Comparison of ENCODE assay signal across 1 cellular context in the genomic region with DNA sequence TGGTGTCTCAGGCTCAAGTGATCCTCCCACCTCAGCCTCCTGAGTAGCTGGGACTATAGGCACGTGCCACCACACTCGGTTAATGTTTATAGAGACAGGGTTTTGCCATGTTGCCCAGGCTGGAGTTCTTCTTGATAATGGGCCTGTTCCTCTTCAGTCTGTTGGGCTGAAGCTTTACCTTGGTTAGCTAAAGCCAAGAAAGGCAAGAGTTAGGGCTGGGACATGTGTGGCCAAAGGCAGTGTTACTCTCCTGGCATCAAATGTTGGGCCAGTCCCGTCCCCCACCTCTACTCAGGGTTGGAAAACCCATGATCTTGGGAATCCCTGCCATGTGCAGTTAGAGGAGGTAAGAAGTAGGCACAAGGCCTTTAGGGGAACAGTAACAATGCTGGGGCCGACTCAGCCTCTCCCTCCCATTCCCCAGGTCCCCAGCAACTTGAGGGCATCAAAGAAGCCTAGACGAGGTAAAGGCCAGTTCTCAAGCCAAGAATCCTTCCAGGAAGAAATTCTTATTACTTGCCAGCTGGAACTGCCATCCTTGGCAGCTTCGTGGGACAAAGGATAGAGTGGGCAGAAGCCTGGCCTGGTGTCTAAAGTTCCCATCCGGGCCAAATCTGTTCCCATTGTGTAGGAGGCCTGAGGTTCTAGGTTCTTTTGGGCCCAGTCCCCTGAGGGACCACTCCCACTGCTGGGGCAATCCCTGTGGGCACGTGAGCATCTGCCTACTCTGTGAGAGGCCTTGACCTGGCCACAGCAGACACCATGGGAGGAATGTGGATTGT.
A peak's percentile ranks its signal among the peaks of the same experiment; 100 is the strongest.
TF ChIP-seq lines count a peak whose summit lies in the region.

No MANE protein-coding gene starts in this region.

TF ChIP-seq in K562, 482 proteins besides CTCF, POLR2A, EP300 and RAD21 (continued from another document and continues in another):
- TF ChIP-seq CEBPG (CRISPR knock-in tag; IDR thresholded peaks at IDR 0.05) (no peak; the same call in 1 of the 2 replicates), CEBPG (tag; conservative IDR thresholded peaks at IDR 0.05 in 1 of 2, IDR thresholded peaks at IDR 0.05 in 1 of 2) (no peak; a peak in 1 of 4 replicates), NFATC3 (IDR thresholded peaks at IDR 0.05) (peak; percentile 92; the same call in 1 of the 2 replicates), NCOA1 (IDR thresholded peaks at IDR 0.05; ENCODE audit: low read depth) (no peak), PPARD (CRISPR knock-in tag; IDR thresholded peaks at IDR 0.05) (no peak), HNRNPL (IDR thresholded peaks at IDR 0.05; ENCODE audit: low read depth, low read length) (no peak), FOSL1 (tag; conservative IDR thresholded peaks at IDR 0.05) (no peak), ZNF75A (CRISPR knock-in tag; IDR thresholded peaks at IDR 0.05) (no peak), BMI1 (IDR thresholded peaks at IDR 0.05; ENCODE audit: low read length) (no peak), SOX6 (IDR thresholded peaks at IDR 0.05) (peak; percentile 40; the same call in 1 of the 2 replicates), SMARCE1 (IDR thresholded peaks at IDR 0.05) (no peak), ERF (CRISPR knock-in tag; IDR thresholded peaks at IDR 0.05) (no peak; the same call in 1 of the 2 replicates), ZNF175 (CRISPR knock-in tag; IDR thresholded peaks at IDR 0.05; ENCODE audit: low read depth) (peak; percentile 70; the same call in 1 of the 2 replicates), STAT6 (CRISPR knock-in tag; IDR thresholded peaks at IDR 0.05) (0 out of 2 replicates have a peak, but pooled peaks have one; percentile 49), ZNF12 (CRISPR knock-in tag; IDR thresholded peaks at IDR 0.05) (no peak), ELF1 (tag; IDR thresholded peaks at IDR 0.05) (no peak), MEF2A (IDR thresholded peaks at IDR 0.05; ENCODE audit: control insufficient read depth, low read depth, low read length) (0 out of 2 replicates have a peak, but pooled peaks have one; percentile 36), SNRNP70 (optimal IDR thresholded peaks at IDR 0.05; ENCODE audit: low read depth, low read length) (peak; percentile 99), ESRRB (CRISPR knock-in tag; IDR thresholded peaks at IDR 0.05; ENCODE audit: borderline replicate concordance) (peak; percentile 64), CC2D1A (IDR thresholded peaks at IDR 0.05) (no peak), CHAMP1 (IDR thresholded peaks at IDR 0.05) (no peak), TFAM (CRISPR knock-in tag; conservative IDR thresholded peaks at IDR 0.05) (no peak)
- TF ChIP-seq, protein P1, sequence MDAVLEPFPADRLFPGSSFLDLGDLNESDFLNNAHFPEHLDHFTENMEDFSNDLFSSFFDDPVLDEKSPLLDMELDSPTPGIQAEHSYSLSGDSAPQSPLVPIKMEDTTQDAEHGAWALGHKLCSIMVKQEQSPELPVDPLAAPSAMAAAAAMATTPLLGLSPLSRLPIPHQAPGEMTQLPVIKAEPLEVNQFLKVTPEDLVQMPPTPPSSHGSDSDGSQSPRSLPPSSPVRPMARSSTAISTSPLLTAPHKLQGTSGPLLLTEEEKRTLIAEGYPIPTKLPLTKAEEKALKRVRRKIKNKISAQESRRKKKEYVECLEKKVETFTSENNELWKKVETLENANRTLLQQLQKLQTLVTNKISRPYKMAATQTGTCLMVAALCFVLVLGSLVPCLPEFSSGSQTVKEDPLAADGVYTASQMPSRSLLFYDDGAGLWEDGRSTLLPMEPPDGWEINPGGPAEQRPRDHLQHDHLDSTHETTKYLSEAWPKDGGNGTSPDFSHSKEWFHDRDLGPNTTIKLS (IDR thresholded peaks at IDR 0.05; ENCODE audit: borderline replicate concordance, low read depth): peak; percentile 65; the same call in 1 of the 2 replicates
- TF ChIP-seq, protein P2, sequence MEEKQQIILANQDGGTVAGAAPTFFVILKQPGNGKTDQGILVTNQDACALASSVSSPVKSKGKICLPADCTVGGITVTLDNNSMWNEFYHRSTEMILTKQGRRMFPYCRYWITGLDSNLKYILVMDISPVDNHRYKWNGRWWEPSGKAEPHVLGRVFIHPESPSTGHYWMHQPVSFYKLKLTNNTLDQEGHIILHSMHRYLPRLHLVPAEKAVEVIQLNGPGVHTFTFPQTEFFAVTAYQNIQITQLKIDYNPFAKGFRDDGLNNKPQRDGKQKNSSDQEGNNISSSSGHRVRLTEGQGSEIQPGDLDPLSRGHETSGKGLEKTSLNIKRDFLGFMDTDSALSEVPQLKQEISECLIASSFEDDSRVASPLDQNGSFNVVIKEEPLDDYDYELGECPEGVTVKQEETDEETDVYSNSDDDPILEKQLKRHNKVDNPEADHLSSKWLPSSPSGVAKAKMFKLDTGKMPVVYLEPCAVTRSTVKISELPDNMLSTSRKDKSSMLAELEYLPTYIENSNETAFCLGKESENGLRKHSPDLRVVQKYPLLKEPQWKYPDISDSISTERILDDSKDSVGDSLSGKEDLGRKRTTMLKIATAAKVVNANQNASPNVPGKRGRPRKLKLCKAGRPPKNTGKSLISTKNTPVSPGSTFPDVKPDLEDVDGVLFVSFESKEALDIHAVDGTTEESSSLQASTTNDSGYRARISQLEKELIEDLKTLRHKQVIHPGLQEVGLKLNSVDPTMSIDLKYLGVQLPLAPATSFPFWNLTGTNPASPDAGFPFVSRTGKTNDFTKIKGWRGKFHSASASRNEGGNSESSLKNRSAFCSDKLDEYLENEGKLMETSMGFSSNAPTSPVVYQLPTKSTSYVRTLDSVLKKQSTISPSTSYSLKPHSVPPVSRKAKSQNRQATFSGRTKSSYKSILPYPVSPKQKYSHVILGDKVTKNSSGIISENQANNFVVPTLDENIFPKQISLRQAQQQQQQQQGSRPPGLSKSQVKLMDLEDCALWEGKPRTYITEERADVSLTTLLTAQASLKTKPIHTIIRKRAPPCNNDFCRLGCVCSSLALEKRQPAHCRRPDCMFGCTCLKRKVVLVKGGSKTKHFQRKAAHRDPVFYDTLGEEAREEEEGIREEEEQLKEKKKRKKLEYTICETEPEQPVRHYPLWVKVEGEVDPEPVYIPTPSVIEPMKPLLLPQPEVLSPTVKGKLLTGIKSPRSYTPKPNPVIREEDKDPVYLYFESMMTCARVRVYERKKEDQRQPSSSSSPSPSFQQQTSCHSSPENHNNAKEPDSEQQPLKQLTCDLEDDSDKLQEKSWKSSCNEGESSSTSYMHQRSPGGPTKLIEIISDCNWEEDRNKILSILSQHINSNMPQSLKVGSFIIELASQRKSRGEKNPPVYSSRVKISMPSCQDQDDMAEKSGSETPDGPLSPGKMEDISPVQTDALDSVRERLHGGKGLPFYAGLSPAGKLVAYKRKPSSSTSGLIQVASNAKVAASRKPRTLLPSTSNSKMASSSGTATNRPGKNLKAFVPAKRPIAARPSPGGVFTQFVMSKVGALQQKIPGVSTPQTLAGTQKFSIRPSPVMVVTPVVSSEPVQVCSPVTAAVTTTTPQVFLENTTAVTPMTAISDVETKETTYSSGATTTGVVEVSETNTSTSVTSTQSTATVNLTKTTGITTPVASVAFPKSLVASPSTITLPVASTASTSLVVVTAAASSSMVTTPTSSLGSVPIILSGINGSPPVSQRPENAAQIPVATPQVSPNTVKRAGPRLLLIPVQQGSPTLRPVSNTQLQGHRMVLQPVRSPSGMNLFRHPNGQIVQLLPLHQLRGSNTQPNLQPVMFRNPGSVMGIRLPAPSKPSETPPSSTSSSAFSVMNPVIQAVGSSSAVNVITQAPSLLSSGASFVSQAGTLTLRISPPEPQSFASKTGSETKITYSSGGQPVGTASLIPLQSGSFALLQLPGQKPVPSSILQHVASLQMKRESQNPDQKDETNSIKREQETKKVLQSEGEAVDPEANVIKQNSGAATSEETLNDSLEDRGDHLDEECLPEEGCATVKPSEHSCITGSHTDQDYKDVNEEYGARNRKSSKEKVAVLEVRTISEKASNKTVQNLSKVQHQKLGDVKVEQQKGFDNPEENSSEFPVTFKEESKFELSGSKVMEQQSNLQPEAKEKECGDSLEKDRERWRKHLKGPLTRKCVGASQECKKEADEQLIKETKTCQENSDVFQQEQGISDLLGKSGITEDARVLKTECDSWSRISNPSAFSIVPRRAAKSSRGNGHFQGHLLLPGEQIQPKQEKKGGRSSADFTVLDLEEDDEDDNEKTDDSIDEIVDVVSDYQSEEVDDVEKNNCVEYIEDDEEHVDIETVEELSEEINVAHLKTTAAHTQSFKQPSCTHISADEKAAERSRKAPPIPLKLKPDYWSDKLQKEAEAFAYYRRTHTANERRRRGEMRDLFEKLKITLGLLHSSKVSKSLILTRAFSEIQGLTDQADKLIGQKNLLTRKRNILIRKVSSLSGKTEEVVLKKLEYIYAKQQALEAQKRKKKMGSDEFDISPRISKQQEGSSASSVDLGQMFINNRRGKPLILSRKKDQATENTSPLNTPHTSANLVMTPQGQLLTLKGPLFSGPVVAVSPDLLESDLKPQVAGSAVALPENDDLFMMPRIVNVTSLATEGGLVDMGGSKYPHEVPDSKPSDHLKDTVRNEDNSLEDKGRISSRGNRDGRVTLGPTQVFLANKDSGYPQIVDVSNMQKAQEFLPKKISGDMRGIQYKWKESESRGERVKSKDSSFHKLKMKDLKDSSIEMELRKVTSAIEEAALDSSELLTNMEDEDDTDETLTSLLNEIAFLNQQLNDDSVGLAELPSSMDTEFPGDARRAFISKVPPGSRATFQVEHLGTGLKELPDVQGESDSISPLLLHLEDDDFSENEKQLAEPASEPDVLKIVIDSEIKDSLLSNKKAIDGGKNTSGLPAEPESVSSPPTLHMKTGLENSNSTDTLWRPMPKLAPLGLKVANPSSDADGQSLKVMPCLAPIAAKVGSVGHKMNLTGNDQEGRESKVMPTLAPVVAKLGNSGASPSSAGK (IDR thresholded peaks at IDR 0.05): peak; percentile 19; the same call in 1 of the 2 replicates
- TF ChIP-seq, protein P3, sequence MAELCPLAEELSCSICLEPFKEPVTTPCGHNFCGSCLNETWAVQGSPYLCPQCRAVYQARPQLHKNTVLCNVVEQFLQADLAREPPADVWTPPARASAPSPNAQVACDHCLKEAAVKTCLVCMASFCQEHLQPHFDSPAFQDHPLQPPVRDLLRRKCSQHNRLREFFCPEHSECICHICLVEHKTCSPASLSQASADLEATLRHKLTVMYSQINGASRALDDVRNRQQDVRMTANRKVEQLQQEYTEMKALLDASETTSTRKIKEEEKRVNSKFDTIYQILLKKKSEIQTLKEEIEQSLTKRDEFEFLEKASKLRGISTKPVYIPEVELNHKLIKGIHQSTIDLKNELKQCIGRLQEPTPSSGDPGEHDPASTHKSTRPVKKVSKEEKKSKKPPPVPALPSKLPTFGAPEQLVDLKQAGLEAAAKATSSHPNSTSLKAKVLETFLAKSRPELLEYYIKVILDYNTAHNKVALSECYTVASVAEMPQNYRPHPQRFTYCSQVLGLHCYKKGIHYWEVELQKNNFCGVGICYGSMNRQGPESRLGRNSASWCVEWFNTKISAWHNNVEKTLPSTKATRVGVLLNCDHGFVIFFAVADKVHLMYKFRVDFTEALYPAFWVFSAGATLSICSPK (IDR thresholded peaks at IDR 0.05; ENCODE audit: borderline replicate concordance): no peak
